25 cellular contexts compared by ENCODE assay signal in the genomic region with DNA sequence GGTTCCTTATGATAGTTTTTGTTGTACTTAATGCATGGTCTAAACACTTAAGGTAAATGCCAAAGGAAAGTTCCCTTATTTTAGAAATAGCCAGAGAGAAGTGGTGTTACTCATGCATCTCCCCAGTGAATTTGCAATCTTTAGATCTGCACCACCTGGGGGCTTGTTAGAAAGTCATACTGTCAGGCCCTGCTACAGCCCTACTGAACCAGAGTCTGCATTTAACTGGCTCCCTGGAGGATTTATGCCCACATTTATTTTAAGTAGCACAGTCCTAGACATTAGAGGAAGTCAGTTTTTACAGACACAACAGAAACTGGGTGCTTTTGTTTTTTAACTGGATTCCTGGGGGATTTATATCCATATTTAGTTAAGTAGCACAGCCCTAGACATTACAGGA.
"Had no signal": no experiment of that assay in that cellular context is flagged by ENCODE, and none has a peak within 500 bp of the region (broad histone marks: within the 10 kb centered on the region; RNA-seq: fewer than 3 reads in every experiment).

No MANE protein-coding gene starts in this region.

- H3K4me1 Mint-ChIP-seq: activated CD4-positive, alpha-beta memory T cell treated with anti-CD3 and anti-CD28 coated beads, Interleukin-2, amount 10 ng/mL, durations not matched to agents 7 days and 5 days; activated CD4-positive, alpha-beta T cell treated with anti-CD3 and anti-CD28 coated beads for 36 hours; activated naive CD4-positive, alpha-beta T cell treated with anti-CD3 and anti-CD28 coated beads, Interleukin-2, amount 10 ng/mL, durations not matched to agents 7 days and 5 days; activated naive CD8-positive, alpha-beta T cell treated with anti-CD3 and anti-CD28 coated beads for 36 hours; T-helper 17 cell had no signal

- H3K4me3 Mint-ChIP-seq: activated CD4-positive, alpha-beta memory T cell treated with anti-CD3 and anti-CD28 coated beads, Interleukin-2, amount 10 ng/mL, durations not matched to agents 7 days and 5 days; activated CD4-positive, alpha-beta T cell treated with anti-CD3 and anti-CD28 coated beads for 36 hours; activated naive CD4-positive, alpha-beta T cell treated with anti-CD3 and anti-CD28 coated beads, Interleukin-2, amount 10 ng/mL, durations not matched to agents 7 days and 5 days; activated naive CD8-positive, alpha-beta T cell treated with anti-CD3 and anti-CD28 coated beads for 36 hours; activated T-cell treated with anti-CD3 and anti-CD28 coated beads, Interleukin-2, amount 50 U/mL, for 72 hours; T-helper 17 cell had no signal

- H3K27me3 Mint-ChIP-seq: activated CD4-positive, alpha-beta memory T cell treated with anti-CD3 and anti-CD28 coated beads, Interleukin-2, amount 10 ng/mL, durations not matched to agents 7 days and 5 days; activated naive CD4-positive, alpha-beta T cell treated with anti-CD3 and anti-CD28 coated beads, Interleukin-2, amount 10 ng/mL, durations not matched to agents 7 days and 5 days; activated naive CD8-positive, alpha-beta T cell treated with anti-CD3 and anti-CD28 coated beads for 36 hours; T-helper 17 cell had no signal

- H3K36me3 Mint-ChIP-seq: activated naive CD4-positive, alpha-beta T cell treated with anti-CD3 and anti-CD28 coated beads, Interleukin-2, amount 10 ng/mL, durations not matched to agents 7 days and 5 days; activated naive CD8-positive, alpha-beta T cell treated with anti-CD3 and anti-CD28 coated beads for 36 hours had no signal

- H3K9me3 Mint-ChIP-seq: activated CD4-positive, alpha-beta memory T cell treated with anti-CD3 and anti-CD28 coated beads, Interleukin-2, amount 10 ng/mL, durations not matched to agents 7 days and 5 days; activated naive CD4-positive, alpha-beta T cell treated with anti-CD3 and anti-CD28 coated beads, Interleukin-2, amount 10 ng/mL, durations not matched to agents 7 days and 5 days; activated naive CD8-positive, alpha-beta T cell treated with anti-CD3 and anti-CD28 coated beads for 36 hours; activated T-cell treated with anti-CD3 and anti-CD28 coated beads, Interleukin-2, amount 50 U/mL, for 72 hours; activated T-helper 2 cell treated with anti-CD3 and anti-CD28 coated beads, Interferon-gamma antibody, Interleukin-2, Interleukin-4, amounts not matched to agents 10 μg/mL and 5 μg/mL and 100 μg/mL, durations not matched to agents 14 hours and 24 hours and 36 hours had no signal

- DNase-seq: activated CD4-positive, alpha-beta memory T cell treated with anti-CD3 and anti-CD28 coated beads, Interleukin-2, amount 10 ng/mL, durations not matched to agents 7 days and 5 days; activated CD4-positive, alpha-beta T cell treated with anti-CD3 and anti-CD28 coated beads for 36 hours; activated CD4-positive, alpha-beta T cell treated with anti-CD3 and anti-CD28 coated beads, Interleukin-2, amount 50 U/mL, for 1 hour; activated gamma-delta T cell treated with Interleukin-2 at 50 U/mL for 16 hours; activated naive CD4-positive, alpha-beta T cell treated with anti-CD3 and anti-CD28 coated beads, Interleukin-2, amount 10 ng/mL, durations not matched to agents 7 days and 5 days; activated naive CD8-positive, alpha-beta T cell treated with anti-CD3 and anti-CD28 coated beads for 36 hours; activated T-cell treated with anti-CD3 and anti-CD28 coated beads for 4 hours; activated T-cell treated with anti-CD3 and anti-CD28 coated beads, Interleukin-2, amount 50 U/mL, for 72 hours; cerebellar nuclear complex; Karpas-422; MM.1S; NCI-H1105 treated with DMSO at 0.1 percent for 48 hours; NCI-H146; NCI-H187 treated with DMSO at 0.1 percent for 48 hours; NCI-H2081 treated with DMSO at 0.1 percent for 48 hours; NCI-H510A treated with DMSO at 0.1 percent for 48 hours; NCI-H69; NK-92 treated with Interleukin-12 subunit alpha and Interleukin-12 subunit beta, amount 100 ng/mL, for 24 hours; PC-3; SHP77; T-helper 17 cell; T1000 had no signal

- H3K27ac ChIP-seq: VCaP had no signal

- H3K27ac Mint-ChIP-seq: activated CD4-positive, alpha-beta memory T cell treated with anti-CD3 and anti-CD28 coated beads, Interleukin-2, amount 10 ng/mL, durations not matched to agents 7 days and 5 days; activated CD4-positive, alpha-beta T cell treated with anti-CD3 and anti-CD28 coated beads for 36 hours; activated naive CD4-positive, alpha-beta T cell treated with anti-CD3 and anti-CD28 coated beads, Interleukin-2, amount 10 ng/mL, durations not matched to agents 7 days and 5 days; activated naive CD8-positive, alpha-beta T cell treated with anti-CD3 and anti-CD28 coated beads for 36 hours; activated T-cell treated with anti-CD3 and anti-CD28 coated beads, Interleukin-2, amount 50 U/mL, for 72 hours; activated T-helper 2 cell treated with anti-CD3 and anti-CD28 coated beads, Interferon-gamma antibody, Interleukin-2, Interleukin-4, amounts not matched to agents 10 μg/mL and 5 μg/mL and 100 μg/mL, durations not matched to agents 14 hours and 24 hours and 36 hours; T-helper 17 cell had no signal

- ATAC-seq: activated CD4-positive, alpha-beta T cell treated with anti-CD3 and anti-CD28 coated beads for 36 hours; activated T-cell treated with anti-CD3 and anti-CD28 coated beads, Interleukin-2, amount 50 U/mL, for 72 hours; K562; PC-3; T-helper 17 cell had no signal
